Comparison of ENCODE assay signal across 17 cellular contexts in the genomic region with DNA sequence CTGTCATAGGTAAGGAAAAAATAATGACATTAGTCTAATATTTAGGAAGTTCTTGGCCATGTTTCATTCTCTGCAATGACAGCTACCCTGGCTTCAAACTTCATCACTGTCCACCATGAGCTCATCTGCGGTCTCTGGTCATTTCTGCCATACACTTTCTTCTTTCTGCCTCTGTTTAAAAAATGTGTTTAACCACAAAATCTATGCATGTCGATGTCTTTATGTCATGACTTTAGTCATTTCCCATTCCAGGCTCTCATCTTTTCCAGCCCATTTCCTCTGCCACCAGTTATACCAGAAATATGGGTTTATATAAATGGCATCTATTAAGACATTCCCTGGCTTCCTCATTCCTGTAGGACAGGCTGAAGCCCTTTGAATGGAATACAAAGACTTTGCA.
DNase-seq lines count a peak whose midpoint lies in the region; ATAC-seq lines count a peak whose summit lies in the region.
"Had no signal": no experiment of that assay in that cellular context is flagged by ENCODE, and none has a peak within 500 bp of the region (broad histone marks: within the 10 kb centered on the region; RNA-seq: fewer than 3 reads in every experiment).

No MANE protein-coding gene starts in this region.

- peaks cover 3% of the 10 kb centered on the region for H3K36me3 Mint-ChIP-seq in T-helper 2 cell treated with Interferon-gamma antibody and Interleukin-4, amounts not matched to agents 5 μg/mL and 100 μg/mL, for 36 hours (ENCODE audit: low read depth)
- H3K36me3 Mint-ChIP-seq in stimulated activated effector memory CD8-positive, alpha-beta T cell treated with anti-CD3 and anti-CD28 coated beads, Interleukin-12 subunit alpha, Interleukin-12 subunit beta, amount 100 ng/mL, for 72 hours, result no peaks in the 10 kb centered on the region

- H3K27me3 Mint-ChIP-seq in T-helper 2 cell treated with Interferon-gamma antibody and Interleukin-4, amounts not matched to agents 5 μg/mL and 100 μg/mL, for 36 hours (ENCODE audit: low read depth), result peaks cover 6% of the 10 kb centered on the region

- H3K36me3 ChIP-seq in SJSA1 (no peaks in the 10 kb centered on the region), esophagus (ENCODE audit: control insufficient read depth in 2 of 2, insufficient read depth in 2 of 2, low read length in 1 of 2) (no peaks in the 10 kb centered on the region)

- H3K4me3 Mint-ChIP-seq in T-helper 2 cell treated with Interferon-gamma antibody and Interleukin-4, amounts not matched to agents 5 μg/mL and 100 μg/mL, for 36 hours, result peak overlapping the region; percentile 31
- peak overlapping the region; percentile 27 for H3K4me3 Mint-ChIP-seq in stimulated activated effector memory CD8-positive, alpha-beta T cell treated with anti-CD3 and anti-CD28 coated beads, Interleukin-12 subunit alpha, Interleukin-12 subunit beta, amount 100 ng/mL, for 72 hours
- H3K4me3 Mint-ChIP-seq: activated naive CD4-positive, alpha-beta T cell treated with anti-CD3 and anti-CD28 coated beads for 36 hours; endodermal cell; nephron had no signal

- H3K9me3 Mint-ChIP-seq in T-helper 2 cell treated with Interferon-gamma antibody and Interleukin-4, amounts not matched to agents 5 μg/mL and 100 μg/mL, for 36 hours, result no peaks in the 10 kb centered on the region
- H3K9me3 Mint-ChIP-seq in stimulated activated effector memory CD8-positive, alpha-beta T cell treated with anti-CD3 and anti-CD28 coated beads, Interleukin-12 subunit alpha, Interleukin-12 subunit beta, amount 100 ng/mL, for 72 hours, result no peaks in the 10 kb centered on the region
- H3K9me3 Mint-ChIP-seq: activated naive CD4-positive, alpha-beta T cell treated with anti-CD3 and anti-CD28 coated beads for 36 hours; endodermal cell had no signal

- no peak overlapping the region for H3K27ac Mint-ChIP-seq in T-helper 2 cell treated with Interferon-gamma antibody and Interleukin-4, amounts not matched to agents 5 μg/mL and 100 μg/mL, for 36 hours
- H3K27ac Mint-ChIP-seq in stimulated activated effector memory CD8-positive, alpha-beta T cell treated with anti-CD3 and anti-CD28 coated beads, Interleukin-12 subunit alpha, Interleukin-12 subunit beta, amount 100 ng/mL, for 72 hours, result peak overlapping the region; percentile 38
- H3K27ac Mint-ChIP-seq: endodermal cell, nephron had no signal

- ATAC-seq in stimulated activated effector memory CD8-positive, alpha-beta T cell treated with anti-CD3 and anti-CD28 coated beads, Interleukin-12 subunit alpha, Interleukin-12 subunit beta, amount 100 ng/mL, for 72 hours, result peak; percentile 65
- ATAC-seq: A549, K562, Panc1 had no signal

- peak overlapping the region; percentile 36 for H3K27ac ChIP-seq in SJSA1
- peak overlapping the region; percentile 1 to 57 for H3K27ac ChIP-seq in esophagus (ENCODE audit: low read depth in 2 of 2, low read length in 1 of 2)
- H3K27ac ChIP-seq in substantia nigra (ENCODE audit: low read depth, low read length, poor library complexity, severe bottlenecking), result no peak overlapping the region
- H3K27ac ChIP-seq: A549 had no signal

- no peak overlapping the region for H3K4me3 ChIP-seq in SJSA1
- H3K4me3 ChIP-seq in esophagus (ENCODE audit: low read depth in 1 of 2, low read length in 2 of 2), result no peak overlapping the region
- H3K4me3 ChIP-seq: A549, K562 had no signal

- DNase-seq in T-helper 2 cell treated with Interferon-gamma antibody and Interleukin-4, amounts not matched to agents 5 μg/mL and 100 μg/mL, for 36 hours (ENCODE audit: low spot score), result no peak
- no peak for DNase-seq in T-helper 2 cell
- peak in 1 of 2 experiments; percentile 15 for DNase-seq in SJSA1 (ENCODE audit: low read depth in 1 of 2, low spot score in 2 of 2)
- DNase-seq in stimulated activated effector memory CD8-positive, alpha-beta T cell treated with anti-CD3 and anti-CD28 coated beads, Interleukin-12 subunit alpha, Interleukin-12 subunit beta, amount 100 ng/mL, for 72 hours (ENCODE audit: low spot score in 2 of 2), result no peak
- DNase-seq in substantia nigra (lab: John Stamatoyannopoulos, UW), result no peak
- DNase-seq in islet precursor cell, result no peak
- no peak for DNase-seq in stimulated activated CD4-positive, alpha-beta T cell treated with anti-CD3 and anti-CD28 coated beads, Interleukin-12 subunit alpha, Interleukin-12 subunit beta, amount 100 ng/mL, for 4 hours
- DNase-seq: activated CD4-positive, CD25-positive, alpha-beta regulatory T cell; activated naive CD4-positive, alpha-beta T cell treated with anti-CD3 and anti-CD28 coated beads for 36 hours; endodermal cell; NCI-H2171 treated with DMSO at 0.1 percent for 48 hours; stimulated activated CD8-positive, alpha-beta memory T cell treated with anti-CD3 and anti-CD28 coated beads, Interleukin-4, amount 100 ng/mL, for 48 hours had no signal

- peaks cover 12% of the 10 kb centered on the region for H3K4me1 ChIP-seq in SJSA1 (replicated peaks)
- H3K4me1 ChIP-seq in esophagus (ENCODE audit: control insufficient read depth in 2 of 2, insufficient read depth in 2 of 2, low read length in 1 of 2), result peaks cover 0 to 3% of the 10 kb centered on the region in 2 donors
- H3K4me1 ChIP-seq: A549 had no signal

- WGBS in esophagus, 2 donors, result 57 to 68% methylated on average over 2 of the region's 2 CpGs

- H3K4me1 Mint-ChIP-seq in T-helper 2 cell treated with Interferon-gamma antibody and Interleukin-4, amounts not matched to agents 5 μg/mL and 100 μg/mL, for 36 hours (ENCODE audit: low read depth), result peaks cover 26% of the 10 kb centered on the region
- H3K4me1 Mint-ChIP-seq in stimulated activated effector memory CD8-positive, alpha-beta T cell treated with anti-CD3 and anti-CD28 coated beads, Interleukin-12 subunit alpha, Interleukin-12 subunit beta, amount 100 ng/mL, for 72 hours, result peaks cover 35% of the 10 kb centered on the region
- H3K4me1 Mint-ChIP-seq: nephron had no signal

- H3K9me3 ChIP-seq in SJSA1 (replicated peaks) (no peaks in the 10 kb centered on the region), esophagus (ENCODE audit: control insufficient read depth in 2 of 2, insufficient read depth in 1 of 2, low read depth in 1 of 2, low read length in 1 of 2) (no peaks in the 10 kb centered on the region)
- H3K9me3 ChIP-seq: A549 had no signal

- H3K27me3 ChIP-seq in SJSA1 (replicated peaks) (no peaks in the 10 kb centered on the region), esophagus (ENCODE audit: control insufficient read depth in 1 of 2, insufficient read depth in 2 of 2, low read length in 2 of 2) (no peaks in the 10 kb centered on the region)
